In genomic region chr3:187996609-187997008, GRCh38 we compare ENCODE assay signal across 28 cellular contexts.
DNase-seq lines count a peak whose midpoint lies in the region; ATAC-seq and TF ChIP-seq lines count a peak whose summit lies in the region.
"Had no signal": no experiment of that assay in that cellular context is flagged by ENCODE, and none has a peak within 500 bp of the region (broad histone marks: within the 10 kb centered on the region; RNA-seq: fewer than 3 reads in every experiment).

No MANE protein-coding gene starts in this region.

- H3K4me3 Mint-ChIP-seq in activated naive CD8-positive, alpha-beta T cell treated with anti-CD3 and anti-CD28 coated beads, Interleukin-2, amount 10 ng/mL, durations not matched to agents 7 days and 5 days = no peak overlapping the region
- H3K4me3 Mint-ChIP-seq in activated naive CD8-positive, alpha-beta T cell treated with anti-CD3 and anti-CD28 coated beads for 36 hours = no peak overlapping the region
- H3K4me3 Mint-ChIP-seq: CD8-positive, alpha-beta T cell had no signal

- peaks cover 77% of the 10 kb centered on the region for H3K4me1 Mint-ChIP-seq in activated naive CD8-positive, alpha-beta T cell treated with anti-CD3 and anti-CD28 coated beads, Interleukin-2, amount 10 ng/mL, durations not matched to agents 7 days and 5 days
- H3K4me1 Mint-ChIP-seq in activated naive CD8-positive, alpha-beta T cell treated with anti-CD3 and anti-CD28 coated beads for 36 hours = peaks cover 65% of the 10 kb centered on the region

- POLR2A ChIA-PET in activated naive CD8-positive, alpha-beta T cell treated with anti-CD3 and anti-CD28 coated beads, Interleukin-2, amount 10 ng/mL, durations not matched to agents 7 days and 5 days (lab: Charles Lee) = interaction anchor here (1.0 to 3.3 kb wide), 4 partner anchors 11 to 254 kb away, joined by 4 to 16 read pairs (median 9); partner anchors contain the start of gene BCL6

- H3K9me3 ChIP-seq in hepatocyte (ENCODE audit: low read depth) (no peaks in the 10 kb centered on the region), stomach (no peaks in the 10 kb centered on the region)
- H3K9me3 ChIP-seq: A549, Caco-2 had no signal

- no peak for TF ChIP-seq EP300 in stomach (IDR thresholded peaks at IDR 0.05)

- H3K27me3 ChIP-seq in hepatocyte (no peaks in the 10 kb centered on the region), stomach (no peaks in the 10 kb centered on the region)
- H3K27me3 ChIP-seq: BLaER1 treated with 17β-estradiol and CSF1 and Interleukin-3, amounts not matched to agents 10 nM and 100 nM had no signal

- H3K4me1 ChIP-seq in hepatocyte (ENCODE audit: insufficient read depth) (peaks cover 29% of the 10 kb centered on the region), stomach (peaks cover 0 to 22% (median 4%) of the 10 kb centered on the region in 4 donors)

- H3K27me3 Mint-ChIP-seq in activated naive CD8-positive, alpha-beta T cell treated with anti-CD3 and anti-CD28 coated beads, Interleukin-2, amount 10 ng/mL, durations not matched to agents 7 days and 5 days = no peaks in the 10 kb centered on the region
- H3K27me3 Mint-ChIP-seq in activated naive CD8-positive, alpha-beta T cell treated with anti-CD3 and anti-CD28 coated beads for 36 hours = no peaks in the 10 kb centered on the region

- H2AFZ ChIP-seq in hepatocyte = no peak overlapping the region

- in situ Hi-C loops in G401 (cut with HindIII; ENCODE audit: low sequenced_read_pairs) = no loop called here

- H3K4me3 ChIP-seq in hepatocyte = no peak overlapping the region
- H3K4me3 ChIP-seq in stomach = no peak overlapping the region
- H3K4me3 ChIP-seq: A549; BLaER1 treated with 17β-estradiol and CSF1 and Interleukin-3, amounts not matched to agents 10 nM and 100 nM had no signal

- no peak for DNase-seq in activated naive CD8-positive, alpha-beta T cell treated with anti-CD3 and anti-CD28 coated beads, Interleukin-2, amount 10 ng/mL, durations not matched to agents 7 days and 5 days
- DNase-seq in activated naive CD8-positive, alpha-beta T cell treated with anti-CD3 and anti-CD28 coated beads for 36 hours = no peak
- peak; percentile 81 for DNase-seq in G401 (ENCODE audit: low spot score)
- DNase-seq in NCI-H524 treated with DMSO at 0.1 percent for 48 hours (lab: John Stamatoyannopoulos, UW) = peak; percentile 31
- DNase-seq in hepatocyte (ENCODE audit: low spot score) = no peak
- no peak for DNase-seq in stomach
- no peak for DNase-seq in posterior cingulate gyrus
- DNase-seq: AML-193; Caco-2; CD8-positive, alpha-beta T cell; EL; GF-D8; GOT3; HCEC 1CT; MV-4-11; NCI-H1105; NCI-H1436 treated with DMSO at 0.1 percent for 48 hours; NCI-H187 treated with DMSO at 0.1 percent for 48 hours; NCI-H2171 treated with DMSO at 0.1 percent for 48 hours; NCI-H345; NCI-H774; SHP77 treated with DMSO at 0.1 percent for 48 hours had no signal

- TF ChIP-seq POLR2A in stomach (IDR thresholded peaks at IDR 0.05) = no peak

- H3K79me2 ChIP-seq in hepatocyte = no peaks in the 10 kb centered on the region

- peaks cover 28% of the 10 kb centered on the region for H3K36me3 Mint-ChIP-seq in activated naive CD8-positive, alpha-beta T cell treated with anti-CD3 and anti-CD28 coated beads, Interleukin-2, amount 10 ng/mL, durations not matched to agents 7 days and 5 days
- H3K36me3 Mint-ChIP-seq in activated naive CD8-positive, alpha-beta T cell treated with anti-CD3 and anti-CD28 coated beads for 36 hours = peaks cover 4% of the 10 kb centered on the region
- H3K36me3 Mint-ChIP-seq: CD8-positive, alpha-beta T cell had no signal

- peaks cover 2% of the 10 kb centered on the region for H3K9me3 Mint-ChIP-seq in activated naive CD8-positive, alpha-beta T cell treated with anti-CD3 and anti-CD28 coated beads, Interleukin-2, amount 10 ng/mL, durations not matched to agents 7 days and 5 days
- H3K9me3 Mint-ChIP-seq in activated naive CD8-positive, alpha-beta T cell treated with anti-CD3 and anti-CD28 coated beads for 36 hours = peaks cover 4% of the 10 kb centered on the region
- H3K9me3 Mint-ChIP-seq: CD8-positive, alpha-beta T cell; IgD-negative memory B cell had no signal

- H3K36me3 ChIP-seq in hepatocyte (replicated peaks; ENCODE audit: insufficient read depth, low read depth) = no peaks in the 10 kb centered on the region
- no peaks in the 10 kb centered on the region for H3K36me3 ChIP-seq in stomach
- H3K36me3 ChIP-seq: BLaER1 treated with 17β-estradiol and CSF1 and Interleukin-3, amounts not matched to agents 10 nM and 100 nM had no signal

- 76% methylated on average over 2 of the region's 2 CpGs for WGBS in hepatocyte (ENCODE audit: low lambda C conversion rate, missing lambda C conversion rate)
- 86 to 95% (median 90%) methylated on average over 2 of the region's 2 CpGs for WGBS in stomach, 5 donors

- intact Hi-C loops in stomach (cut with DNase I; ENCODE audit: low total_unique reads) = no loop called here
- intact Hi-C loops in posterior cingulate gyrus (cut with DNase I) = no loop called here

- H3K27ac ChIP-seq in hepatocyte (peak overlapping the region; percentile 77), stomach (no peak overlapping the region)
- H3K27ac ChIP-seq: BLaER1 treated with 17β-estradiol and CSF1 and Interleukin-3, amounts not matched to agents 10 nM and 100 nM; KMS-11; RWPE1 had no signal

- TF ChIP-seq CTCF in hepatocyte (IDR thresholded peaks at IDR 0.05; ENCODE audit: poor library complexity) (no peak), stomach (IDR thresholded peaks at IDR 0.05) (no peak)

- H3K4me2 ChIP-seq in hepatocyte = no peak overlapping the region
- H3K4me2 ChIP-seq: A549, KMS-11 had no signal

- ATAC-seq in activated naive CD8-positive, alpha-beta T cell treated with anti-CD3 and anti-CD28 coated beads, Interleukin-2, amount 10 ng/mL, durations not matched to agents 7 days and 5 days (ENCODE audit: low read depth) = no peak
- ATAC-seq: A549; CD8-positive, alpha-beta T cell; Panc1 had no signal

- no peaks in the 10 kb centered on the region for H4K20me1 ChIP-seq in hepatocyte (ENCODE audit: insufficient read depth, poor library complexity, severe bottlenecking)
- H4K20me1 ChIP-seq: BLaER1 treated with 17β-estradiol and CSF1 and Interleukin-3, amounts not matched to agents 10 nM and 100 nM had no signal

- H3K27ac Mint-ChIP-seq in activated naive CD8-positive, alpha-beta T cell treated with anti-CD3 and anti-CD28 coated beads, Interleukin-2, amount 10 ng/mL, durations not matched to agents 7 days and 5 days = peak overlapping the region; percentile 31
- H3K27ac Mint-ChIP-seq in activated naive CD8-positive, alpha-beta T cell treated with anti-CD3 and anti-CD28 coated beads for 36 hours = no peak overlapping the region
- H3K27ac Mint-ChIP-seq: CD8-positive, alpha-beta T cell; IgD-negative memory B cell had no signal

- H3K9me2 ChIP-seq in hepatocyte (replicated peaks; ENCODE audit: insufficient read depth) = no peaks in the 10 kb centered on the region

Comparison
In these comparisons a context has a peak if more than half of its experiments do, and no peak if none do; other contexts are left out.
1. DNase-seq: peak in G401 (single experiment) and NCI-H524 treated with DMSO at 0.1 percent for 48 hours (single experiment); none in activated naive CD8-positive, alpha-beta T cell treated with anti-CD3 and anti-CD28 coated beads, Interleukin-2, amount 10 ng/mL, durations not matched to agents 7 days and 5 days (single experiment), activated naive CD8-positive, alpha-beta T cell treated with anti-CD3 and anti-CD28 coated beads for 36 hours (single experiment), hepatocyte (single experiment), stomach (single experiment) and posterior cingulate gyrus (0 of 10).